ENCODE assay signal across 1 cellular context in genomic region chr1:154520333-154520732, GRCh38.
TF ChIP-seq lines count a peak whose summit lies in the region.

No MANE protein-coding gene starts in this region.

TF ChIP-seq in HepG2, 621 proteins besides CTCF, POLR2A, EP300 and RAD21:
- TF ChIP-seq FOXP4 (CRISPR knock-in tag; IDR thresholded peaks at IDR 0.05) (no peak), ZBTB14 (CRISPR knock-in tag; IDR thresholded peaks at IDR 0.05) (no peak), ZNF317 (CRISPR knock-in tag; IDR thresholded peaks at IDR 0.05) (no peak), TFDP2 (CRISPR knock-in tag; IDR thresholded peaks at IDR 0.05) (no peak), KLF11 (CRISPR knock-in tag; IDR thresholded peaks at IDR 0.05) (no peak), KAT2B (IDR thresholded peaks at IDR 0.05; ENCODE audit: borderline replicate concordance, low read depth, low read length) (no peak), FOXA3 (CRISPR knock-in tag; IDR thresholded peaks at IDR 0.05) (no peak), EHMT2 (IDR thresholded peaks at IDR 0.05; ENCODE audit: borderline replicate concordance, low read depth, low read length) (no peak), MAF1 (CRISPR knock-in tag; IDR thresholded peaks at IDR 0.05; ENCODE audit: borderline replicate concordance) (no peak)
